In the genomic region with DNA sequence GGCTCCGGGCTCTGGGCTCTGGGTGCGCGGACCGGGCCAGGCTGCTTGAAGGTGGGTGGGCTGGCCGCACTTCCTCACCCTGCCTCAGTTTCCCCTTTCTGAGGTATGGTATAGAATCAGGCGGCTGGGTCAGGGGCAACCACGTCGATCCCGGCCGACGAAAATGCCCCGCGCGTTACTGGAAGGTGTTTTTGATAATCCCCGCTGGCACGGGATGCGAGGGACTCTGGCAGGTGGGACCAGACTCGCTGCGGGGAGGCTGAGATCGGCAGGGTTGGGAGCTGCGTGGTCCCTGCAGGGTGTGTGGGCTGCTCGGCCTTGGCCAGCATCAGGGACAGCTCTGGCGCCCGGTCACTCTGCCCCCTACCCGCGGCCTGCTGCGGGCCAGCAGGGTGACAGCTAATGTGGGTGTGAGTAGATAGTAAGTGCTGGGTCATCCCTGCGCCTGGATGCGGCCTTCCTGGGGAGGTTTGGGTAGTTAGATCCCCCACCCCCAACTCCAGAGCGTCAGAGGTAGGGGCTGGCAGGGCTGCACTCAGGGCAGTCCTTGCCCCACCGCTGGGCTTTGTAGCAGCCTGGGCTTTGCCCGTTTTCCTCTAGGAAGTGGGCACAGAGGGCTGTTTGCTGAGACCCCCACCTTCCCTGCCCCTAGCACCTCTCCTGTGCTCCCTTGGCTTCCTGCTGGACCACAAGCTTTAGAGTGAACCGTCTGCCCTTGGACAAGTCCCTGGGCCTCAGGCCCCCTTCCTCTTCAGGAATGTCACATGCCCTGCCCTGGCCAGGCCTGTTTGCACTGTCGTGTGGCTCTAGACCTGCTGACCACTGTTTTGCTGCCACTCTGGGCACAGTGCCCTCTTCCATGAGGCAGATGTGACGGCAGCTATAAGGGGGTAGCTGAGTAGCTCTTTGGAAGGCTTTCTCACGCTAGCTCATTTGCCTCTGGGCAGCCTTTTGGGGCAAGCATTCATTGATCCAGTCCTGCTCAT, we compare ENCODE assay signal across 8 cellular contexts. TPM values are rescaled to one million over a fixed set of nuclear protein-coding genes. Genes with fewer than 3 reads are reported as not detected.
DNase-seq lines count a peak whose midpoint lies in the region; ATAC-seq and TF ChIP-seq lines count a peak whose summit lies in the region.

No MANE protein-coding gene starts in this region.

- no peak overlapping the region for H4K5ac ChIP-seq in mesendoderm (ENCODE audit: low read length)

- no peak overlapping the region for H2BK120ac ChIP-seq in mesendoderm (ENCODE audit: low read depth, low read length)

- peak overlapping the region; percentile 79 for H3K56ac ChIP-seq in mesendoderm (ENCODE audit: low read length)

- no peak overlapping the region for H2AK5ac ChIP-seq in mesendoderm (ENCODE audit: low read length)

- H3K36me3 ChIP-seq in A673 (ENCODE audit: insufficient read depth, low read length, poor library complexity, severe bottlenecking) (no peaks in the 10 kb centered on the region), SK-N-SH (replicated peaks in 1 of 2; ENCODE audit: control insufficient read depth in 1 of 2, insufficient read depth in 2 of 2, low read length in 1 of 2) (no peaks in the 10 kb centered on the region), endocrine pancreas (ENCODE audit: control insufficient read depth, insufficient read depth, low read length) (no peaks in the 10 kb centered on the region), mesendoderm (ENCODE audit: control insufficient read depth, insufficient read depth, low read length) (no peaks in the 10 kb centered on the region), thoracic aorta (no peaks in the 10 kb centered on the region)

- no peaks in the 10 kb centered on the region for H3K9me2 ChIP-seq in SK-N-SH

- H4K20me1 ChIP-seq in SK-N-SH (ENCODE audit: insufficient read depth): 0 out of 2 replicates have a peak, but pooled peaks cover 10% of the 10 kb centered on the region

- H3K9me3 ChIP-seq in A673 (ENCODE audit: low read depth, low read length, poor library complexity, severe bottlenecking) (no peaks in the 10 kb centered on the region), SK-N-SH (no peaks in the 10 kb centered on the region), endocrine pancreas (ENCODE audit: control insufficient read depth, low read length) (no peaks in the 10 kb centered on the region), thoracic aorta (no peaks in the 10 kb centered on the region)

- H3K9ac ChIP-seq in SK-N-SH: peak overlapping the region; percentile 79
- H3K9ac ChIP-seq in endocrine pancreas (ENCODE audit: control insufficient read depth, insufficient read depth, low read length): peak overlapping the region; percentile 92
- H3K9ac ChIP-seq in mesendoderm (ENCODE audit: low read length): peak overlapping the region; percentile 76

- peak overlapping the region; percentile 72 for H3K18ac ChIP-seq in mesendoderm (ENCODE audit: low read length)

- POLR2A ChIA-PET in A673 (lab: Charles Lee; ENCODE audit: low non-redundant PET) (no interaction called here), SK-N-SH (lab: Yijun Ruan, JAX) (interaction anchor here (0.6 to 2.0 kb wide), 5 partner anchors 8 to 60 kb away, joined by 3 to 5 read pairs (median 3); no protein-coding TSS in a partner anchor)

- H3K4me2 ChIP-seq in SK-N-SH (peak overlapping the region; percentile 89), mesendoderm (ENCODE audit: low read length) (peak overlapping the region; percentile 55)

- no peak overlapping the region for H3K4ac ChIP-seq in mesendoderm (ENCODE audit: low read depth, low read length)

- ATAC-seq in GM21360 (IDR thresholded peaks at IDR 0.05; ENCODE audit: unreplicated experiment) (peak; percentile 12), thoracic aorta (ENCODE audit: insufficient number of reproducible peaks, low FRiP score, low read depth) (peak; percentile 3), GM18511 (IDR thresholded peaks at IDR 0.05; ENCODE audit: unreplicated experiment) (no peak)

- H3K27me3 ChIP-seq in A673 (replicated peaks; ENCODE audit: insufficient read depth, low read depth, low read length, poor library complexity) (peaks cover 13% of the 10 kb centered on the region), SK-N-SH (ENCODE audit: insufficient read depth) (no peaks in the 10 kb centered on the region), endocrine pancreas (ENCODE audit: control insufficient read depth, insufficient read depth, low read length) (no peaks in the 10 kb centered on the region), mesendoderm (ENCODE audit: insufficient read depth, low read length, poor library complexity) (peaks cover 10% of the 10 kb centered on the region), thoracic aorta (replicated peaks; ENCODE audit: insufficient read depth) (no peaks in the 10 kb centered on the region)

- no peak for TF ChIP-seq CTCF in A673 (conservative IDR thresholded peaks at IDR 0.05; ENCODE audit: low read depth, low read length)
- 0 out of 2 replicates have a peak, but pooled peaks have one; percentile 18 for TF ChIP-seq CTCF in SK-N-SH (IDR thresholded peaks at IDR 0.05)
- no peak for TF ChIP-seq CTCF in thoracic aorta (IDR thresholded peaks at IDR 0.05)

- peaks cover 2% of the 10 kb centered on the region for H3K79me1 ChIP-seq in mesendoderm (ENCODE audit: low read length)

- H3K4me1 ChIP-seq in A673 (ENCODE audit: insufficient read depth, low read length, poor library complexity, severe bottlenecking) (peaks cover 5% of the 10 kb centered on the region), SK-N-SH (ENCODE audit: control insufficient read depth in 1 of 2, insufficient read depth in 2 of 2, low read depth in 1 of 2, low read length in 1 of 2) (peaks cover 0 to 27% of the 10 kb centered on the region in 2 experiments; a peak in 1 of 4 replicates), endocrine pancreas (ENCODE audit: control insufficient read depth, insufficient read depth, low read length) (no peaks in the 10 kb centered on the region), mesendoderm (ENCODE audit: control insufficient read depth, low read depth, low read length) (peaks cover 2% of the 10 kb centered on the region), thoracic aorta (ENCODE audit: control insufficient read depth in 1 of 2, low read depth in 2 of 2) (peaks cover 20 to 32% of the 10 kb centered on the region in 2 donors)

- no peaks in the 10 kb centered on the region for H3F3A ChIP-seq in SK-N-SH (replicated peaks; ENCODE audit: insufficient read depth)

- H3K23ac ChIP-seq in mesendoderm (ENCODE audit: low read length): no peak overlapping the region

- BruUV-seq in A673 (replicated peaks; lab: Mats Ljungman, UMichigan): TSS peak; percentile 62

- peak overlapping the region; percentile 71 for H2AFZ ChIP-seq in SK-N-SH (ENCODE audit: low read depth)

- H3K79me2 ChIP-seq in SK-N-SH (ENCODE audit: insufficient read depth) (peaks cover 51% of the 10 kb centered on the region), mesendoderm (ENCODE audit: control insufficient read depth, insufficient read depth, low read length) (no peaks in the 10 kb centered on the region)

- no peak for TF ChIP-seq RAD21 in SK-N-SH (IDR thresholded peaks at IDR 0.05; ENCODE audit: low read length)

- no peak overlapping the region for H2BK15ac ChIP-seq in mesendoderm (replicated peaks; ENCODE audit: low read depth)

- peak overlapping the region; percentile 78 for H3K27ac ChIP-seq in A673 (ENCODE audit: low read depth, low read length, poor library complexity, severe bottlenecking)
- H3K27ac ChIP-seq in SK-N-SH (ENCODE audit: low read depth in 2 of 2, low read length in 1 of 2): peak overlapping the region; percentile 32 to 50; a peak in 2 of 4 replicates
- H3K27ac ChIP-seq in mesendoderm (ENCODE audit: low read depth, low read length): no peak overlapping the region
- H3K27ac ChIP-seq in thoracic aorta: peak overlapping the region; percentile 79 to 84

- no peak overlapping the region for H2BK5ac ChIP-seq in mesendoderm (ENCODE audit: low read length)

- DNase-seq in A673 (ENCODE audit: low spot score) (no peak), SK-N-SH (peak; percentile 75), mesendoderm (no peak), thoracic aorta (ENCODE audit: low spot score) (no peak), NCI-H524 treated with DMSO at 0.1 percent for 48 hours (lab: John Stamatoyannopoulos, UW) (no peak)

- H4K8ac ChIP-seq in mesendoderm (ENCODE audit: low read depth, low read length): no peak overlapping the region

- H3K4me3 ChIP-seq in A673 (ENCODE audit: low read depth, low read length, poor library complexity, severe bottlenecking): peak overlapping the region; percentile 86
- H3K4me3 ChIP-seq in SK-N-SH (ENCODE audit: low read depth in 2 of 2, low read length in 1 of 2): peak overlapping the region; percentile 90 to 96
- peak overlapping the region; percentile 48 for H3K4me3 ChIP-seq in endocrine pancreas (ENCODE audit: control insufficient read depth, insufficient read depth, low read length)
- peak overlapping the region; percentile 50 for H3K4me3 ChIP-seq in mesendoderm (ENCODE audit: low read length)
- H3K4me3 ChIP-seq in thoracic aorta: peak overlapping the region; percentile 86

- intact Hi-C loops in A673 (cut with micrococcal nuclease; ENCODE audit: unreplicated experiment): no loop called here

- no peak for TF ChIP-seq EP300 in SK-N-SH (IDR thresholded peaks at IDR 0.05; ENCODE audit: borderline replicate concordance in 1 of 2, low read depth in 1 of 2, low read length in 1 of 2)

- 8% methylated on average over 8 of the region's 36 CpGs for WGBS in SK-N-SH (ENCODE audit: low lambda C conversion rate)
- no CpG with 5 or more reads among the region's 36 CpGs for WGBS in mesendoderm (ENCODE audit: extremely low coverage, insufficient coverage, low lambda C conversion rate)

- CTCF ChIA-PET in A673 (lab: Charles Lee) (interaction anchor here (0.6 kb wide), 1 partner anchor 59 kb away, joined by 11 read pairs; no protein-coding TSS in a partner anchor), SK-N-SH (lab: Yijun Ruan, JAX) (interaction anchor here (1.0 to 6.5 kb wide), 10 partner anchors 9 to 80 kb away, joined by 3 to 46 read pairs (median 4); no protein-coding TSS in a partner anchor)

RNA-seq across cellular contexts. Expression of gene TANGO2, which starts 0.6 kb away (rescaled TPM):
- total RNA-seq in A673 (2021): 17.7 and 21.5 TPM in 2 replicates
- 20.7 and 25.5 TPM in 2 replicates for polyA plus RNA-seq in SK-N-SH (2012; rRNA removed)
- 10.1 and 15.9 TPM in 2 replicates for polyA plus RNA-seq in SK-N-SH (2012; cell fraction: cytosol; rRNA removed)
- 28.8 and 32.7 TPM in 2 replicates for polyA plus RNA-seq in SK-N-SH (2012; cell fraction: nucleus; rRNA removed)
- 5.3 TPM for polyA plus RNA-seq in mesendoderm (2013, experiment 1 of 2)
- polyA plus RNA-seq in mesendoderm (2013, experiment 2 of 2): 4.2 TPM
- total RNA-seq in thoracic aorta: 100 to 1,000 TPM in 1 of 2 donors, 10 to 100 TPM in 1; 48.7 to 109 TPM

RNA-seq across cellular contexts. Expression of gene ARVCF, which starts 4.9 kb away (rescaled TPM):
- total RNA-seq in A673 (2021) (11.1 and 17.2 TPM in 2 replicates), thoracic aorta (100 to 1,000 TPM in 1 of 2 donors, 10 to 100 TPM in 1; 95.0 to 165 TPM)
- polyA plus RNA-seq in SK-N-SH (2012; rRNA removed): 27.4 and 33.0 TPM in 2 replicates
- 8.7 and 26.7 TPM in 2 replicates for polyA plus RNA-seq in SK-N-SH (2012; cell fraction: cytosol; rRNA removed)
- 105 and 141 TPM in 2 replicates for polyA plus RNA-seq in SK-N-SH (2012; cell fraction: nucleus; rRNA removed)
- 9.4 TPM for polyA plus RNA-seq in mesendoderm (2013, experiment 1 of 2)
- polyA plus RNA-seq in mesendoderm (2013, experiment 2 of 2): 9.6 TPM

RNA-seq across cellular contexts. Expression of gene DGCR8, which starts 58.6 kb away (rescaled TPM):
- total RNA-seq in A673 (2021) (63.2 and 74.8 TPM in 2 replicates), thoracic aorta (10 to 100 TPM; 23.7 to 47.3 TPM)
- 23.9 and 26.5 TPM in 2 replicates for polyA plus RNA-seq in SK-N-SH (2012; rRNA removed)
- polyA plus RNA-seq in SK-N-SH (2012; cell fraction: cytosol; rRNA removed): 15.0 and 15.8 TPM in 2 replicates
- polyA plus RNA-seq in SK-N-SH (2012; cell fraction: nucleus; rRNA removed): 107 and 117 TPM in 2 replicates
- 26.3 TPM for polyA plus RNA-seq in mesendoderm (2013, experiment 1 of 2)
- 27.0 TPM for polyA plus RNA-seq in mesendoderm (2013, experiment 2 of 2)
